ENCODE assay signal across 10 cellular contexts in the genomic region with DNA sequence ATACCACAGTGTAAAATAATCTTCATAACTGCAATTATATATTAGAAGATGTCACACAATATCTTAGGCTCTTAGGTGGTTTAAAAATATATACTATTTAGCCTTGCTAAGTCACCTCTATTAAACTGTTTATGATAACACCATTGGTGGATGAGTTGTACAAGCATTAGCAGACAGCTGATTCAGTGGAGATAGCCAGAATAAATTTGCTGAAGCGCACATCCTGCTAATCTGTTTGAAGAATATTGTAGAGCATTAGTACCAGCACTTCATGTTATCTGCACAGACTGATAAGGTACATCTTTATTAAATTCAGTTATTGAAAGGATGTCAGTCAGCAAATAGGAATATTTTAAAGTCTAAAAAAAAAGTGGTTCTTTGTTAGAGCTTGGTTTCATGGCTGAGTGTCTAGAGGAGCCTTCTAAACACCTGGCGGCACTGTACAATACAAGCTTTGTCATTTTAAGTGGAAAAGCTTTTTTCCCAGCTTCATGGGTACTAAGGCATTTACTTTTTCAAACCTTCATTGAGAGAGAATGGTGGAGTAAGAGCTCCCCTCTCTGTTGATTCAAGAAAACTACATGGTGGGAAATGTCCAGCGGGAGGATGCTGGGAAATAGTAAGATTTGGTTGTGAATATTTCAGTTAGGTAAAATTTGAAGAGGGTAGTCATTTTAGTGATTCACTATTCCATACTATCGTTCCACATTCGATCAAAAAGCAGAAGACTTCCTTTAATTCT.
DNase-seq lines count a peak whose midpoint lies in the region; ATAC-seq, FAIRE-seq and TF ChIP-seq lines count a peak whose summit lies in the region.
"Had no signal": no experiment of that assay in that cellular context is flagged by ENCODE, and none has a peak within 500 bp of the region (broad histone marks: within the 10 kb centered on the region; RNA-seq: fewer than 3 reads in every experiment).

No MANE protein-coding gene starts in this region.

- TF ChIP-seq RAD21 in H1 (IDR thresholded peaks at IDR 0.05 in 1 of 2, conservative IDR thresholded peaks at IDR 0.05 in 1 of 2; ENCODE audit: low read depth in 2 of 2, low read length in 2 of 2), result peak; percentile 93 to 94

- no peaks in the 10 kb centered on the region for H3K4me1 ChIP-seq in H1 (replicated peaks in 1 of 4; ENCODE audit: control insufficient read depth in 3 of 4, insufficient read depth in 4 of 4, low read length in 3 of 4)
- no peaks in the 10 kb centered on the region for H3K4me1 ChIP-seq in uterus
- H3K4me1 ChIP-seq: parathyroid adenoma had no signal

- ATAC-seq in GM18498 (IDR thresholded peaks at IDR 0.05; ENCODE audit: unreplicated experiment), result no peak

- H3K9me3 Mint-ChIP-seq in osteocyte (ENCODE audit: unreplicated experiment), result no peaks in the 10 kb centered on the region

- H3K79me1 ChIP-seq in H1 (ENCODE audit: low read depth, low read length), result no peaks in the 10 kb centered on the region

- no peak overlapping the region for H2BK20ac ChIP-seq in H1 (ENCODE audit: low read length)

- intact Hi-C loops in uterus (cut with DNase I; ENCODE audit: low total_unique reads), result no loop called here

- no peaks in the 10 kb centered on the region; the same call in 1 of the 2 replicates for H3K23me2 ChIP-seq in H1 (ENCODE audit: low read depth, low read length)

- H3K14ac ChIP-seq in H1 (ENCODE audit: insufficient read length), result no peak overlapping the region

- peak; percentile 71 for FAIRE-seq in H1 (lab: Jason Lieb, UNC)

- no peaks in the 10 kb centered on the region for H3K4me1 Mint-ChIP-seq in osteocyte (ENCODE audit: unreplicated experiment)

- no peak overlapping the region for H4K91ac ChIP-seq in H1 (replicated peaks; ENCODE audit: insufficient read length, low read length)

- H3K9me3 ChIP-seq in H1 (ENCODE audit: insufficient read depth in 2 of 2, low read depth in 1 of 2, low read length in 1 of 2), result no peaks in the 10 kb centered on the region
- H3K9me3 ChIP-seq in uterus, result no peaks in the 10 kb centered on the region

- CTCF ChIA-PET in H1 (lab: Charles Lee; ENCODE audit: partially characterized antibody), result interaction anchor here (0.7 to 3.5 kb wide), 25 partner anchors 9 to 1286 kb away, joined by 3 to 31 read pairs (median 5); no protein-coding TSS in a partner anchor

- no peak overlapping the region for H2BK120ac ChIP-seq in H1 (replicated peaks; ENCODE audit: low read depth, low read length)

- no peaks in the 10 kb centered on the region for H3K79me2 ChIP-seq in H1 (ENCODE audit: control insufficient read depth in 1 of 2, insufficient read depth in 2 of 2, low read length in 2 of 2)
- H3K79me2 ChIP-seq: parathyroid adenoma had no signal

- H3K27me3 Mint-ChIP-seq in osteocyte (ENCODE audit: unreplicated experiment), result peaks cover 6% of the 10 kb centered on the region

- H3K27ac ChIP-seq in H1 (ENCODE audit: low read depth, low read length), result no peak overlapping the region
- H3K27ac ChIP-seq in uterus, result no peak overlapping the region
- H3K27ac ChIP-seq: parathyroid adenoma had no signal

- H3K9ac ChIP-seq in H1 (replicated peaks in 1 of 4; ENCODE audit: extremely low read depth in 1 of 4, low read depth in 3 of 4, low read length in 3 of 4), result no peak overlapping the region
- H3K9ac ChIP-seq: parathyroid adenoma had no signal

- H3K56ac ChIP-seq in H1 (replicated peaks; ENCODE audit: insufficient read length, low read depth, low read length), result no peak overlapping the region

- H3K4me3 Mint-ChIP-seq in osteocyte (ENCODE audit: unreplicated experiment), result no peak overlapping the region

- no peaks in the 10 kb centered on the region for H3K36me3 Mint-ChIP-seq in osteocyte (ENCODE audit: unreplicated experiment)

- H3K4me3 ChIP-seq in H1 (ENCODE audit: extremely low read depth in 1 of 4, insufficient read depth in 2 of 4, low read depth in 3 of 4, low read length in 4 of 4) (no peak overlapping the region), uterus (no peak overlapping the region)

- no peak for TF ChIP-seq POLR2A in H1 (IDR thresholded peaks at IDR 0.05; ENCODE audit: control extremely low read depth in 1 of 2, low read depth in 2 of 2, low read length in 2 of 2)
- no peak for TF ChIP-seq POLR2A in uterus (IDR thresholded peaks at IDR 0.05)

- no peaks in the 10 kb centered on the region for H4K20me1 ChIP-seq in H1 (replicated peaks in 1 of 2; ENCODE audit: control insufficient read depth in 1 of 2, insufficient read depth in 2 of 2, low read length in 2 of 2)

- no peak overlapping the region for H2BK12ac ChIP-seq in H1 (ENCODE audit: low read depth, low read length)

- no peak overlapping the region for H4K5ac ChIP-seq in H1 (ENCODE audit: insufficient read length, low read depth, low read length)

- H2AFZ ChIP-seq in H1 (ENCODE audit: low read length), result no peak overlapping the region
- H2AFZ ChIP-seq: parathyroid adenoma had no signal

- no peak overlapping the region for H3K27ac Mint-ChIP-seq in osteocyte (ENCODE audit: unreplicated experiment)

- H3K4me2 ChIP-seq in H1 (ENCODE audit: insufficient read depth in 1 of 2, low read depth in 2 of 2, low read length in 2 of 2), result no peak overlapping the region

- TF ChIP-seq EP300 in H1 (IDR thresholded peaks at IDR 0.05; ENCODE audit: borderline replicate concordance in 1 of 2, low read depth in 2 of 2, low read length in 2 of 2), result no peak

- no peak overlapping the region for H3K18ac ChIP-seq in H1 (ENCODE audit: extremely low read depth, low read length)

- POLR2A ChIA-PET in H1 (lab: Charles Lee; ENCODE audit: partially characterized antibody), result interaction anchor here (0.9 kb wide), 1 partner anchor 9 kb away, joined by 3 read pairs; no protein-coding TSS in a partner anchor

- H3K27me3 ChIP-seq in H1 (replicated peaks in 1 of 4; ENCODE audit: control insufficient read depth in 3 of 4, extremely low read depth in 1 of 4, insufficient read depth in 3 of 4, low read length in 3 of 4) (no peaks in the 10 kb centered on the region), uterus (no peaks in the 10 kb centered on the region)

- no peak overlapping the region for H2BK5ac ChIP-seq in H1 (ENCODE audit: low read depth, low read length)

- H2BK15ac ChIP-seq in H1 (ENCODE audit: low read length), result no peak overlapping the region

- no peaks in the 10 kb centered on the region for H3K36me3 ChIP-seq in H1 (ENCODE audit: control insufficient read depth in 2 of 4, insufficient read depth in 4 of 4, low read length in 3 of 4)
- H3K36me3 ChIP-seq in uterus, result no peaks in the 10 kb centered on the region

- H4K8ac ChIP-seq in H1 (ENCODE audit: extremely low read depth, insufficient read depth, low read length), result no peak overlapping the region

- H3K4ac ChIP-seq in H1 (replicated peaks; ENCODE audit: insufficient read length, low read depth, low read length), result no peak overlapping the region

- no peak overlapping the region for H2AK5ac ChIP-seq in H1 (ENCODE audit: low read depth, low read length)

- DNase-seq in NCI-H1105 treated with DMSO at 0.1 percent for 48 hours (lab: John Stamatoyannopoulos, UW), result peak; percentile 24
- DNase-seq in NCI-H1105 (lab: John Stamatoyannopoulos, UW), result no peak
- peak; percentile 8 for DNase-seq in NCI-H2107 treated with DMSO at 0.1 percent for 48 hours (lab: John Stamatoyannopoulos, UW; ENCODE audit: unreplicated experiment)
- DNase-seq in H1 (ENCODE audit: low read depth in 1 of 2, low spot score in 2 of 2), result no peak
- no peak for DNase-seq in osteocyte (ENCODE audit: extremely low spot score, unreplicated experiment)
- DNase-seq in SKM-1 (lab: John Stamatoyannopoulos, UW; ENCODE audit: unreplicated experiment), result no peak
- DNase-seq in uterus, result no peak
- DNase-seq: activated CD4-positive, alpha-beta T cell treated with anti-CD3 and anti-CD28 coated beads for 48 hours had no signal

- TF ChIP-seq CTCF in H1 (IDR thresholded peaks at IDR 0.05; ENCODE audit: control extremely low read depth in 1 of 3, insufficient read depth in 1 of 3, low read depth in 1 of 3, low read length in 3 of 3) (peak in 2 of 3 experiments; percentile 58 to 66; a peak in 2 of 4 replicates), osteocyte (IDR thresholded peaks at IDR 0.05) (peak; percentile 47), uterus (IDR thresholded peaks at IDR 0.05) (no peak)

- H3K23ac ChIP-seq in H1 (ENCODE audit: insufficient read length), result no peak overlapping the region

- WGBS in H1 (ENCODE audit: extremely low coverage in 1 of 2, insufficient coverage in 1 of 2, insufficient read length in 1 of 2, insufficient replicate concordance in 2 of 2, low coverage in 1 of 2, low lambda C conversion rate in 2 of 2, missing lambda C conversion rate in 1 of 2), 2 experiments, result 27% methylated on average over 5 of the region's 5 CpGs; no CpG with 5 or more reads in 1 of the 2 experiments

TF ChIP-seq in H1, 55 proteins besides CTCF, POLR2A, EP300 and RAD21:
- no peak for TF ChIP-seq SUZ12 (IDR thresholded peaks at IDR 0.05; ENCODE audit: low read length)
- 0 out of 2 replicates have a peak, but pooled peaks have one; percentile 14 for TF ChIP-seq POU5F1 (IDR thresholded peaks at IDR 0.05; ENCODE audit: low read depth, low read length)

Comparison
In these comparisons a context has a peak if more than half of its experiments do, and no peak if none do; other contexts are left out.
1. DNase-seq: peak in NCI-H1105 treated with DMSO at 0.1 percent for 48 hours (single experiment) and NCI-H2107 treated with DMSO at 0.1 percent for 48 hours (single experiment); none in NCI-H1105 (single experiment), H1 (0 of 2), osteocyte (single experiment), SKM-1 (single experiment) and uterus (0 of 2).
2. CTCF ChIP-seq: peak in H1 (2 of 3) and osteocyte (single experiment); none in uterus (0 of 4).